ENCODE assay signal across 8 cellular contexts in genomic region chr2:160332318-160332717, GRCh38.
DNase-seq lines count a peak whose midpoint lies in the region; ATAC-seq, FAIRE-seq and TF ChIP-seq lines count a peak whose summit lies in the region.

No MANE protein-coding gene starts in this region.

- H3K4me1 Mint-ChIP-seq in GM23338 (peaks cover 30% of the 10 kb centered on the region), WTC11 (peaks cover 40% of the 10 kb centered on the region)
- peaks cover 46% of the 10 kb centered on the region for H3K4me1 Mint-ChIP-seq in stimulated activated memory B cell treated with anti-CD40 and anti-IgM and Interleukin-4, amounts not matched to agents 10 μg/mL and 1 μg/mL and 100 μg/mL, for 72 hours

- H3K4me3 ChIP-seq in A549 (no peak overlapping the region), GM23338 (no peak overlapping the region), breast epithelium (no peak overlapping the region)

- H3K27me3 Mint-ChIP-seq in GM23338 (ENCODE audit: insufficient read depth, low read depth, poor library complexity) (no peaks in the 10 kb centered on the region), WTC11 (ENCODE audit: low read depth) (no peaks in the 10 kb centered on the region)
- no peaks in the 10 kb centered on the region for H3K27me3 Mint-ChIP-seq in stimulated activated memory B cell treated with anti-CD40 and anti-IgM and Interleukin-4, amounts not matched to agents 10 μg/mL and 1 μg/mL and 100 μg/mL, for 72 hours

- H3F3A ChIP-seq in GM23338 (replicated peaks; ENCODE audit: low read depth), result no peaks in the 10 kb centered on the region

- TF ChIP-seq CTCF in A549 (IDR thresholded peaks at IDR 0.05) (no peak), GM23338 (conservative IDR thresholded peaks at IDR 0.05; ENCODE audit: low read depth in 2 of 2) (peak in 1 of 2 experiments; percentile 24; a peak in 2 of 4 replicates), WTC11 (IDR thresholded peaks at IDR 0.05) (no peak), breast epithelium (IDR thresholded peaks at IDR 0.05) (peak in 1 of 3 donors; percentile 23)

- peaks cover 42% of the 10 kb centered on the region for H3K79me2 ChIP-seq in GM23338 (replicated peaks; ENCODE audit: insufficient read depth)

- TF ChIP-seq POLR2A in A549 (IDR thresholded peaks at IDR 0.05; ENCODE audit: low read length) (no peak), breast epithelium (IDR thresholded peaks at IDR 0.05) (no peak)

- 58% methylated on average over 2 of the region's 2 CpGs for WGBS in A549 (ENCODE audit: missing lambda C conversion rate)

- H3K36me3 Mint-ChIP-seq in GM23338 (ENCODE audit: low read depth), result no peaks in the 10 kb centered on the region
- no peaks in the 10 kb centered on the region for H3K36me3 Mint-ChIP-seq in WTC11
- H3K36me3 Mint-ChIP-seq in stimulated activated memory B cell treated with anti-CD40 and anti-IgM and Interleukin-4, amounts not matched to agents 10 μg/mL and 1 μg/mL and 100 μg/mL, for 72 hours, result peaks cover 6% of the 10 kb centered on the region

- H3K27me3 ChIP-seq in GM23338 (ENCODE audit: insufficient read depth) (no peaks in the 10 kb centered on the region), breast epithelium (no peaks in the 10 kb centered on the region)

- H3K27ac Mint-ChIP-seq in GM23338 (0 out of 2 replicates have a peak overlapping the region, but pooled peaks have one; percentile 75), WTC11 (no peak overlapping the region; the same call in 1 of the 2 replicates)
- H3K27ac Mint-ChIP-seq in stimulated activated memory B cell treated with anti-CD40 and anti-IgM and Interleukin-4, amounts not matched to agents 10 μg/mL and 1 μg/mL and 100 μg/mL, for 72 hours, result no peak overlapping the region

- H3K9me3 ChIP-seq in A549, result no peaks in the 10 kb centered on the region
- no peaks in the 10 kb centered on the region for H3K9me3 ChIP-seq in breast epithelium

- no peak for FAIRE-seq in A549 (lab: Jason Lieb, UNC)

- intact Hi-C loops in breast epithelium (cut with DNase I; ENCODE audit: low total_unique reads), result no loop called here

- ATAC-seq in A549 (peak in 1 of 2 experiments; percentile 38; a peak in 1 of 6 replicates), GM23338 (peak; percentile 55; the same call in 2 of the 3 replicates), WTC11 (peak; percentile 84), GM19328 (IDR thresholded peaks at IDR 0.05; ENCODE audit: unreplicated experiment) (no peak), HG03442 (IDR thresholded peaks at IDR 0.05; ENCODE audit: unreplicated experiment) (no peak)
- no peak for ATAC-seq in stimulated activated memory B cell treated with anti-CD40 and anti-IgM and Interleukin-4, amounts not matched to agents 10 μg/mL and 1 μg/mL and 100 μg/mL, for 72 hours

- no peak for TF ChIP-seq EP300 in A549 (IDR thresholded peaks at IDR 0.05)

- H3K27ac ChIP-seq in A549 (peak overlapping the region in 1 of 2 experiments; percentile 39; a peak in 1 of 6 replicates), GM23338 (ENCODE audit: low read depth) (no peak overlapping the region), breast epithelium (no peak overlapping the region)

- POLR2A ChIA-PET in A549 (lab: Yijun Ruan, JAX), result interaction anchor here (1.0 kb wide), 1 partner anchor 8 kb away, joined by 3 read pairs; no protein-coding TSS in a partner anchor
- POLR2A ChIA-PET in WTC11 (lab: Charles Lee), result no interaction called here

- H3K4me1 ChIP-seq in A549 (peaks cover 69% of the 10 kb centered on the region), GM23338 (ENCODE audit: insufficient read depth) (peaks cover 5% of the 10 kb centered on the region; the same call in 1 of the 2 replicates), breast epithelium (no peaks in the 10 kb centered on the region)

- TF ChIP-seq RAD21 in A549 (conservative IDR thresholded peaks at IDR 0.05 in 1 of 2, IDR thresholded peaks at IDR 0.05 in 1 of 2), result peak in 1 of 2 experiments; percentile 38; a peak in 3 of 5 replicates

- DNase-seq in A549 (ENCODE audit: low read depth in 1 of 2, low spot score in 1 of 2), result no peak
- DNase-seq in GM23338 (ENCODE audit: low spot score), result peak; percentile 50
- DNase-seq in WTC11 (ENCODE audit: low spot score), result no peak
- peak; percentile 8 for DNase-seq in hepatic stellate cell (ENCODE audit: low spot score)
- DNase-seq in breast epithelium (ENCODE audit: low spot score in 2 of 2), result no peak

- peaks cover 4% of the 10 kb centered on the region; the same call in 1 of the 2 replicates for H4K20me1 ChIP-seq in GM23338 (replicated peaks; ENCODE audit: insufficient read depth)

- CTCF ChIA-PET in A549 (lab: Yijun Ruan, JAX) (interaction anchor here (0.6 to 6.3 kb wide), 7 partner anchors 8 to 585 kb away, joined by 3 to 48 read pairs (median 3); no protein-coding TSS in a partner anchor), WTC11 (lab: Charles Lee) (interaction anchor here (1.2 to 2.0 kb wide), 2 partner anchors 8 to 97 kb away, joined by 4 to 7 read pairs; no protein-coding TSS in a partner anchor)

- no peak overlapping the region for H2AFZ ChIP-seq in GM23338

- H3K9me3 Mint-ChIP-seq in GM23338 (no peaks in the 10 kb centered on the region), WTC11 (no peaks in the 10 kb centered on the region)
- H3K9me3 Mint-ChIP-seq in stimulated activated memory B cell treated with anti-CD40 and anti-IgM and Interleukin-4, amounts not matched to agents 10 μg/mL and 1 μg/mL and 100 μg/mL, for 72 hours, result no peaks in the 10 kb centered on the region

- H3K4me2 ChIP-seq in A549 (no peak overlapping the region), GM23338 (no peak overlapping the region)

- no peaks in the 10 kb centered on the region for H3K36me3 ChIP-seq in GM23338 (ENCODE audit: insufficient read depth)
- no peaks in the 10 kb centered on the region for H3K36me3 ChIP-seq in breast epithelium

- no peaks in the 10 kb centered on the region for H3K9me2 ChIP-seq in GM23338 (ENCODE audit: insufficient read depth)

- H3K4me3 Mint-ChIP-seq in GM23338 (no peak overlapping the region), WTC11 (no peak overlapping the region)
- H3K4me3 Mint-ChIP-seq in stimulated activated memory B cell treated with anti-CD40 and anti-IgM and Interleukin-4, amounts not matched to agents 10 μg/mL and 1 μg/mL and 100 μg/mL, for 72 hours, result no peak overlapping the region

TF ChIP-seq in A549, 52 proteins besides CTCF, POLR2A, EP300 and RAD21:
- TF ChIP-seq MYC (IDR thresholded peaks at IDR 0.05; ENCODE audit: borderline replicate concordance, low read length), result no peak
- TF ChIP-seq MAFK (IDR thresholded peaks at IDR 0.05; ENCODE audit: partially characterized antibody), result peak; percentile 51

TF ChIP-seq in GM23338, 12 proteins besides CTCF, POLR2A, EP300 and RAD21 (continues in another document):
- no peak for TF ChIP-seq STAT1 (IDR thresholded peaks at IDR 0.05; ENCODE audit: unreplicated experiment)

TF ChIP-seq in WTC11, 78 proteins besides CTCF, POLR2A, EP300 and RAD21 (continues in another document):
- TF ChIP-seq, protein P1, sequence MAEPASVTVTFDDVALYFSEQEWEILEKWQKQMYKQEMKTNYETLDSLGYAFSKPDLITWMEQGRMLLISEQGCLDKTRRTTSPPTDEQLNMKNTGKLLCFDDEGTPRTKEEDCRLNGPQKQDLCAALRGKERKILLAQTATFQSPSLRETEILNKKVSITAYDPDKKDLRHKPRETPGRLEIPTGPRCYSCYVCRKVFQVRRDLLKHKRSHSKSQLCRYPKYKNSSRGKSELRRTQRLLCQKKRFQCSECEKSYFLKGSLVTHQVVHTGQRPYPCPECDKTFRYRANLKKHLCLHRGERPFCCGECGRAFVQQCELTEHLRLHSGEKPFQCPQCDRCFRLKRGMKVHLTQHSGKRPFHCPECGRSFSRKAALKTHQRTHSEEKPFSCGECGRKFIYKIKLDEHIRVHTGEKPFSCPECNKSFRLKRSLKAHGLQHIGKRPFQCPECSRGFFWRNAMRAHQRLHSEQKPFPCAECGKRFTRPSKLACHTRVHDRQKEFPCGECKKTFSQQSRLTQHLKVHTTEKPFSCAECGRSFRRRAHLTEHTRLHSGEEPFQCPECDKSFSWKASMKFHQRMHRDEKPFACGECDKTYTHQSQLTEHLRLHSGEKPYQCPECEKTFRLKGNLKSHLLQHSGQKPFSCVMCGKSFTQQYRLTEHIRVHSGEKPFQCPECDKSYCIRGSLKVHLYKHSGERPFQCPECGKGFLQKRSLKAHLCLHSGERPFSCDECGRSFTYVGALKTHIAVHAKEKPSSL (CRISPR knock-in tag; conservative IDR thresholded peaks at IDR 0.05), result no peak
- TF ChIP-seq NFATC4 (CRISPR knock-in tag; IDR thresholded peaks at IDR 0.05) (no peak), ETV6 (CRISPR knock-in tag; IDR thresholded peaks at IDR 0.05) (no peak), ZNF317 (CRISPR knock-in tag; IDR thresholded peaks at IDR 0.05; ENCODE audit: borderline replicate concordance, low read depth) (no peak), NR2C2 (CRISPR knock-in tag; IDR thresholded peaks at IDR 0.05) (no peak), CDX4 (CRISPR knock-in tag; IDR thresholded peaks at IDR 0.05; ENCODE audit: borderline replicate concordance) (no peak), ATF1 (CRISPR knock-in tag; IDR thresholded peaks at IDR 0.05) (no peak), HMGA2 (CRISPR knock-in tag; IDR thresholded peaks at IDR 0.05) (no peak), ZMAT4 (CRISPR knock-in tag; IDR thresholded peaks at IDR 0.05) (no peak), TCF7 (CRISPR knock-in tag; IDR thresholded peaks at IDR 0.05; ENCODE audit: low read depth) (no peak)
- TF ChIP-seq, protein P2, sequence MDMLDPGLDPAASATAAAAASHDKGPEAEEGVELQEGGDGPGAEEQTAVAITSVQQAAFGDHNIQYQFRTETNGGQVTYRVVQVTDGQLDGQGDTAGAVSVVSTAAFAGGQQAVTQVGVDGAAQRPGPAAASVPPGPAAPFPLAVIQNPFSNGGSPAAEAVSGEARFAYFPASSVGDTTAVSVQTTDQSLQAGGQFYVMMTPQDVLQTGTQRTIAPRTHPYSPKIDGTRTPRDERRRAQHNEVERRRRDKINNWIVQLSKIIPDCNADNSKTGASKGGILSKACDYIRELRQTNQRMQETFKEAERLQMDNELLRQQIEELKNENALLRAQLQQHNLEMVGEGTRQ (CRISPR knock-in tag; IDR thresholded peaks at IDR 0.05), result no peak

Comparison
In these comparisons a context has a peak if more than half of its experiments do, and no peak if none do; other contexts are left out.
1. ATAC-seq: peak in GM23338 (single experiment) and WTC11 (single experiment); none in stimulated activated memory B cell treated with anti-CD40 and anti-IgM and Interleukin-4, amounts not matched to agents 10 μg/mL and 1 μg/mL and 100 μg/mL, for 72 hours (single experiment), GM19328 (single experiment) and HG03442 (single experiment).
2. DNase-seq: peak in GM23338 (single experiment) and hepatic stellate cell (single experiment); none in A549 (0 of 2), WTC11 (single experiment) and breast epithelium (0 of 2).